28 cellular contexts compared by ENCODE assay signal in the genomic region with DNA sequence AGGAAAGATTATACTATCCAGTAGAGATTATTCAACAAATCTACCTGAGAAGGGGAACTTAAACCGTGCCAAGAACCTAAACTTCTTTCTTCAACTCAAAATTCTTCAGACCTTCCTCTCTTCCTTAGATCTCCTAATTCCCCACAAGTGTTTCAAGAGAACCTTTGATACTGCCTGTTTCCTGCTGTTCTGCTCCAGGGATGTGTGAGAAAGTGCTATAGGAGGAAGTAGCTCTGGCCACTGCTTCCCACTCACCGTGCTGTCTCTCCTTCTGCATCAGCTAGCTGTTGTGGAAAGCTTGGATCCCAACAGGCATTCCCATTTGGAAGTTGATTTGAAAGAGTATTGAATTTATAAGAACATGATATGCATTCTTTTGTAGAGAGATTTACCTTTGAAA. TPM values are rescaled to one million over a fixed set of nuclear protein-coding genes. Genes with fewer than 3 reads are reported as not detected.
"Had no signal": no experiment of that assay in that cellular context is flagged by ENCODE, and none has a peak within 500 bp of the region (broad histone marks: within the 10 kb centered on the region; RNA-seq: fewer than 3 reads in every experiment).

No MANE protein-coding gene starts in this region.

- H3K9me3 ChIP-seq: ascending aorta, left lung, mucosa of descending colon, psoas muscle, sigmoid colon, thoracic aorta, uterus had no signal

- H3K36me3 Mint-ChIP-seq: activated naive CD4-positive, alpha-beta T cell treated with anti-CD3 and anti-CD28 coated beads, Interleukin-2, amount 10 ng/mL, durations not matched to agents 7 days and 5 days; activated naive CD8-positive, alpha-beta T cell treated with anti-CD3 and anti-CD28 coated beads, Interleukin-2, amount 10 ng/mL, durations not matched to agents 7 days and 5 days; natural killer cell treated with Interleukin-12 subunit alpha and Interleukin-12 subunit beta and Interleukin-15 and Interleukin-18, amount 100 ng/mL, for 72 hours; stimulated activated effector memory CD8-positive, alpha-beta T cell treated with anti-CD3 and anti-CD28 coated beads, Interleukin-12 subunit alpha, Interleukin-12 subunit beta, amount 100 ng/mL, for 72 hours had no signal

- H3K4me3 ChIP-seq: ascending aorta, left lung, lung, mucosa of descending colon, psoas muscle, sigmoid colon, thoracic aorta, uterus had no signal

- H3K4me3 Mint-ChIP-seq: activated CD4-positive, alpha-beta memory T cell treated with anti-CD3 and anti-CD28 coated beads, Interleukin-2, amount 10 ng/mL, durations not matched to agents 7 days and 5 days; activated CD4-positive, alpha-beta T cell treated with anti-CD3 and anti-CD28 coated beads, Interleukin-2, amount 10 ng/mL, durations not matched to agents 7 days and 5 days; activated naive CD4-positive, alpha-beta T cell treated with anti-CD3 and anti-CD28 coated beads, Interleukin-2, amount 10 ng/mL, durations not matched to agents 7 days and 5 days; activated naive CD8-positive, alpha-beta T cell treated with anti-CD3 and anti-CD28 coated beads, Interleukin-2, amount 10 ng/mL, durations not matched to agents 7 days and 5 days; activated T-cell treated with anti-CD3 and anti-CD28 coated beads, Interleukin-2, amount 50 U/mL, for 24 hours; natural killer cell treated with Interleukin-12 subunit alpha and Interleukin-12 subunit beta and Interleukin-15 and Interleukin-18, amount 100 ng/mL, for 72 hours; stimulated activated effector memory CD8-positive, alpha-beta T cell treated with anti-CD3 and anti-CD28 coated beads, Interleukin-12 subunit alpha, Interleukin-12 subunit beta, amount 100 ng/mL, for 72 hours; stimulated activated naive CD8-positive, alpha-beta T cell treated with anti-CD3 and anti-CD28 coated beads, Interleukin-15, Interleukin-2, amounts not matched to agents 100 ng/mL and 50 ng/mL, for 24 hours had no signal

- ATAC-seq: left lung; mucosa of descending colon; natural killer cell treated with Interleukin-12 subunit alpha and Interleukin-12 subunit beta and Interleukin-15 and Interleukin-18, amount 100 ng/mL, for 72 hours; psoas muscle; stimulated activated effector memory CD8-positive, alpha-beta T cell treated with anti-CD3 and anti-CD28 coated beads, Interleukin-12 subunit alpha, Interleukin-12 subunit beta, amount 100 ng/mL, for 72 hours had no signal

- H3K27ac ChIP-seq: ascending aorta, brain microvascular endothelial cell, epithelial cell of prostate, left lung, parathyroid adenoma, psoas muscle, sigmoid colon, thoracic aorta, uterus had no signal

- H2AFZ ChIP-seq: parathyroid adenoma had no signal

- H3K4me1 ChIP-seq: parathyroid adenoma had no signal

- H3K79me2 ChIP-seq: parathyroid adenoma had no signal

- H3K9me3 Mint-ChIP-seq: activated CD4-positive, alpha-beta memory T cell treated with anti-CD3 and anti-CD28 coated beads, Interleukin-2, amount 10 ng/mL, durations not matched to agents 7 days and 5 days; activated CD4-positive, alpha-beta T cell treated with anti-CD3 and anti-CD28 coated beads, Interleukin-2, amount 10 ng/mL, durations not matched to agents 7 days and 5 days; activated naive CD4-positive, alpha-beta T cell treated with anti-CD3 and anti-CD28 coated beads, Interleukin-2, amount 10 ng/mL, durations not matched to agents 7 days and 5 days; activated naive CD8-positive, alpha-beta T cell treated with anti-CD3 and anti-CD28 coated beads, Interleukin-2, amount 10 ng/mL, durations not matched to agents 7 days and 5 days; activated T-cell treated with anti-CD3 and anti-CD28 coated beads, Interleukin-2, amount 50 U/mL, for 24 hours; natural killer cell treated with Interleukin-12 subunit alpha and Interleukin-12 subunit beta and Interleukin-15 and Interleukin-18, amount 100 ng/mL, for 72 hours; stimulated activated effector memory CD8-positive, alpha-beta T cell treated with anti-CD3 and anti-CD28 coated beads, Interleukin-12 subunit alpha, Interleukin-12 subunit beta, amount 100 ng/mL, for 72 hours; stimulated activated naive CD8-positive, alpha-beta T cell treated with anti-CD3 and anti-CD28 coated beads, Interleukin-15, Interleukin-2, amounts not matched to agents 100 ng/mL and 50 ng/mL, for 24 hours had no signal

- H3K27ac Mint-ChIP-seq: activated CD4-positive, alpha-beta memory T cell treated with anti-CD3 and anti-CD28 coated beads, Interleukin-2, amount 10 ng/mL, durations not matched to agents 7 days and 5 days; activated CD4-positive, alpha-beta T cell treated with anti-CD3 and anti-CD28 coated beads, Interleukin-2, amount 10 ng/mL, durations not matched to agents 7 days and 5 days; activated naive CD4-positive, alpha-beta T cell treated with anti-CD3 and anti-CD28 coated beads, Interleukin-2, amount 10 ng/mL, durations not matched to agents 7 days and 5 days; activated naive CD8-positive, alpha-beta T cell treated with anti-CD3 and anti-CD28 coated beads, Interleukin-2, amount 10 ng/mL, durations not matched to agents 7 days and 5 days; activated T-cell treated with anti-CD3 and anti-CD28 coated beads, Interleukin-2, amount 50 U/mL, for 24 hours; natural killer cell treated with Interleukin-12 subunit alpha and Interleukin-12 subunit beta and Interleukin-15 and Interleukin-18, amount 100 ng/mL, for 72 hours; stimulated activated effector memory CD8-positive, alpha-beta T cell treated with anti-CD3 and anti-CD28 coated beads, Interleukin-12 subunit alpha, Interleukin-12 subunit beta, amount 100 ng/mL, for 72 hours; stimulated activated naive CD8-positive, alpha-beta T cell treated with anti-CD3 and anti-CD28 coated beads, Interleukin-15, Interleukin-2, amounts not matched to agents 100 ng/mL and 50 ng/mL, for 24 hours had no signal

- H3K27me3 ChIP-seq: ascending aorta, brain microvascular endothelial cell, uterus had no signal

- H3K9ac ChIP-seq: parathyroid adenoma had no signal

- H3K36me3 ChIP-seq: ascending aorta, brain microvascular endothelial cell, left lung, sigmoid colon, thoracic aorta, uterus had no signal

- DNase-seq: activated CD4-positive, alpha-beta memory T cell treated with anti-CD3 and anti-CD28 coated beads, Interleukin-2, amount 10 ng/mL, durations not matched to agents 7 days and 5 days; activated CD4-positive, alpha-beta T cell treated with anti-CD3 and anti-CD28 coated beads, Interleukin-2, amount 10 ng/mL, durations not matched to agents 7 days and 5 days; activated CD4-positive, CD25-positive, alpha-beta regulatory T cell treated with anti-CD3 and anti-CD28 coated beads, Interleukin-2, amount 50 U/mL, for 72 hours; activated CD8-positive, alpha-beta memory T cell treated with anti-CD3 and anti-CD28 coated beads, Interleukin-2, amount 50 U/mL, for 48 hours; activated gamma-delta T cell; activated naive CD4-positive, alpha-beta T cell treated with anti-CD3 and anti-CD28 coated beads, Interleukin-2, amount 10 ng/mL, durations not matched to agents 7 days and 5 days; activated naive CD8-positive, alpha-beta T cell treated with anti-CD3 and anti-CD28 coated beads, Interleukin-2, amount 10 ng/mL, durations not matched to agents 7 days and 5 days; activated T-cell treated with anti-CD3 and anti-CD28 coated beads, Interleukin-2, amount 50 U/mL, for 24 hours; brain microvascular endothelial cell; caudate nucleus; left lung; mucosa of descending colon; nucleus accumbens; psoas muscle; sigmoid colon; small intestine; stimulated activated CD4-positive, alpha-beta T cell treated with anti-CD3 and anti-CD28 coated beads, Interleukin-4, amount 100 ng/mL, for 24 hours; T-helper 9 cell; uterus had no signal

- FAIRE-seq: frontal cortex, small intestine had no signal

RNA-seq across cellular contexts. Expression of gene NOS1AP, which starts 4.5 kb away (rescaled TPM):
- total RNA-seq: activated naive CD8-positive, alpha-beta T cell treated with anti-CD3 and anti-CD28 coated beads, Interleukin-2, amount 10 ng/mL, durations not matched to agents 7 days and 5 days had no signal

RNA-seq across cellular contexts. Expression of gene OLFML2B, which starts 41.3 kb away (rescaled TPM):
- total RNA-seq: activated CD4-positive, alpha-beta memory T cell treated with anti-CD3 and anti-CD28 coated beads, Interleukin-2, amount 10 ng/mL, durations not matched to agents 7 days and 5 days; activated CD4-positive, alpha-beta T cell treated with anti-CD3 and anti-CD28 coated beads, Interleukin-2, amount 10 ng/mL, durations not matched to agents 7 days and 5 days; natural killer cell treated with Interleukin-12 subunit alpha and Interleukin-12 subunit beta and Interleukin-15 and Interleukin-18, amount 100 ng/mL, for 72 hours had no signal
